23 cellular contexts compared by ENCODE assay signal in the genomic region with DNA sequence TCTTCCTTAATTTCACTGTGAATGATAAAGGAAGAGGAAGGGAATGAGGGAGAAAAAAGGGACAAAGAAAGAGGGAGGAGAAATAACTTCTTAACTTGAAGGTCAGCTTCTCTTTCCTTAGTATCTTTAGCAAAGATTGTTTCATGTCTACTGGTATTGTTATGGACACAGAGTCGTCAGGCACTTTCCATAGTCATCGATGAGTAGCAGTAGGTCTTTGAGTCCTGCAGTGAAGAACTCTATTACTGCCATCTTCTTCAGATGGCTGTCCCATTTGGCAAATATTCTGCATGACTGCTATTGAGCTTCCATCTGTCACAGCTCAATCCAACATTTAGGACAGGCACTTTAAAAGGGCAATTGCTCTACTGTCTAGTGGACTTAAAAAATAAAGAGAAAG.
"Had no signal": no experiment of that assay in that cellular context is flagged by ENCODE, and none has a peak within 500 bp of the region (broad histone marks: within the 10 kb centered on the region; RNA-seq: fewer than 3 reads in every experiment).

No MANE protein-coding gene starts in this region.

- H3K4me1 Mint-ChIP-seq: immature natural killer cell, memory B cell, natural killer cell, neural crest cell had no signal

- H3K36me3 Mint-ChIP-seq: immature natural killer cell, memory B cell had no signal

- H3K9me3 ChIP-seq: gastroesophageal sphincter, left ventricle myocardium inferior, lower lobe of right lung, ovary, stomach, thoracic aorta had no signal

- DNase-seq: effector memory CD4-positive, alpha-beta T cell; esophagus squamous epithelium; foreskin fibroblast; glutamatergic neuron; immature natural killer cell; left ventricle myocardium inferior; lower lobe of right lung; natural killer cell; nucleus accumbens; ovary; right cardiac atrium; small intestine; stimulated activated CD4-positive, alpha-beta T cell treated with anti-CD3 and anti-CD28 coated beads, Interleukin-12 subunit alpha, Interleukin-12 subunit beta, amount 100 ng/mL, for 4 hours; stimulated activated naive CD4-positive, alpha-beta T cell; stomach; substantia nigra; transverse colon had no signal

- H3K27ac Mint-ChIP-seq: immature natural killer cell, memory B cell, mesothelial cell of epicardium, natural killer cell, progenitor cell of endocrine pancreas had no signal

- H3K4me3 ChIP-seq: esophagus squamous epithelium, gastroesophageal sphincter, left ventricle myocardium inferior, lower lobe of right lung, ovary, stomach, thoracic aorta, transverse colon had no signal

- H3K27me3 Mint-ChIP-seq: memory B cell, progenitor cell of endocrine pancreas had no signal

- H3K4me3 Mint-ChIP-seq: immature natural killer cell, memory B cell, mesothelial cell of epicardium, natural killer cell, neural crest cell had no signal

- H3K27ac ChIP-seq: esophagus squamous epithelium, gastroesophageal sphincter, left ventricle myocardium inferior, lower lobe of right lung, ovary, stomach, thoracic aorta, transverse colon had no signal

- ATAC-seq: gastroesophageal sphincter, lower lobe of right lung, natural killer cell, right cardiac atrium had no signal

- H3K36me3 ChIP-seq: esophagus squamous epithelium, gastroesophageal sphincter, left ventricle myocardium inferior, lower lobe of right lung, ovary, stomach, thoracic aorta, transverse colon had no signal

- H3K27me3 ChIP-seq: esophagus squamous epithelium, gastroesophageal sphincter, ovary, stomach, transverse colon had no signal
